8 cellular contexts compared by ENCODE assay signal in the genomic region with DNA sequence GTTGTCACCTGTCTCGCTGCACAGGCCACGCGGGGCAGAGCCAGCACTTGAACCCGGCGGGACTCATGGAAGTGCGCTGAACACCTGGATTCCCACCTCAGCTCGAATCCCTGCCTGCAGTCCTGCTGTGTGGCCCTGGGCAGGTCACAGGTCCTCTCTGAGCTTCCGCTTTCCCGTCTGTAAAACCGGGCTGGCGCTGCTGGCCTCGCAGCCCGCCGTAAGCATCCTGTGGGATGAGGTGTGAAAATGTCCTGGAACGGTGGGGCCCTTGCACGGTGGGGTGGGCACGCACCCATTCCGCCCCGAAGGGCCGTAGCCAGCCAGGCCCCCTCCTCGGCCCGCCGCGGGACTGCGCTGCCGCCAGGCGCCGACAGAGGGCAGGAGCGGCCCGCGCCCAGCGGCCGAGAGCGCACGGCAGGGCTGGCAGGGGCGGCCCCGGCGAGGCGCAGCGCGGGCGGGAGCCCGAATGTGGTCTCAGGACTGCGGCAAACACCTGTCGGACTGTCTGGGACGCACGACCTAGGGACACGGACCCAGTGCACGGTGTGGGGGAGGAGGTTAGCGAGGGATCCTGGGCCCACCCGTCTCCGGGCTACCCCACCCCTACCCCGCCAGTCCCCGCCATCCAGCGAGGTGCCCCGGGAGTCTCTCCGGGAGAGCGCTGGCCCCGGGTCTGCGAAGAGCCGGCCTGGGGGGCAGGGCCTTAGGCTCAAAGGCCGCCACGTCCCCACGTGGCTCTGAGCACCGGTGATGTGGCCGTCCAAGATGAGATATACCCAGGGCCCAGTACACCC. TPM values are rescaled to one million over a fixed set of nuclear protein-coding genes. Genes with fewer than 3 reads are reported as not detected.
DNase-seq lines count a peak whose midpoint lies in the region; ATAC-seq and TF ChIP-seq lines count a peak whose summit lies in the region.

No MANE protein-coding gene starts in this region.

- H3K36me3 ChIP-seq in RWPE2 (ENCODE audit: low read depth), result no peaks in the 10 kb centered on the region
- H3K36me3 ChIP-seq in heart right ventricle, result no peaks in the 10 kb centered on the region
- no peaks in the 10 kb centered on the region for H3K36me3 ChIP-seq in sigmoid colon

- H3K4me1 ChIP-seq in RWPE2 (ENCODE audit: insufficient read depth, poor library complexity, severe bottlenecking) (peaks cover 9% of the 10 kb centered on the region), heart right ventricle (peaks cover 0 to 16% (median 7%) of the 10 kb centered on the region in 9 donors), sigmoid colon (peaks cover 0 to 9% (median 7%) of the 10 kb centered on the region in 4 donors)

- peaks cover 47% of the 10 kb centered on the region for H3K27me3 Mint-ChIP-seq in activated naive CD4-positive, alpha-beta T cell treated with anti-CD3 and anti-CD28 coated beads, Interleukin-2, amount 10 ng/mL, durations not matched to agents 7 days and 5 days

- H3K9me3 Mint-ChIP-seq in activated naive CD4-positive, alpha-beta T cell treated with anti-CD3 and anti-CD28 coated beads, Interleukin-2, amount 10 ng/mL, durations not matched to agents 7 days and 5 days, result no peaks in the 10 kb centered on the region

- no peaks in the 10 kb centered on the region for H3K4me1 Mint-ChIP-seq in activated naive CD4-positive, alpha-beta T cell treated with anti-CD3 and anti-CD28 coated beads, Interleukin-2, amount 10 ng/mL, durations not matched to agents 7 days and 5 days

- TF ChIP-seq POLR2A in sigmoid colon (IDR thresholded peaks at IDR 0.05), result no peak

- 9 to 10% methylated on average over 66 of the region's 66 CpGs for WGBS in heart right ventricle, 2 donors
- WGBS in sigmoid colon, 2 donors, result 10 to 11% methylated on average over 66 of the region's 66 CpGs

- H3K9me3 ChIP-seq in RWPE2 (ENCODE audit: severe bottlenecking) (no peaks in the 10 kb centered on the region), heart right ventricle (no peaks in the 10 kb centered on the region), sigmoid colon (no peaks in the 10 kb centered on the region)

- no peak for TF ChIP-seq EP300 in sigmoid colon (IDR thresholded peaks at IDR 0.05)

- ATAC-seq in HG03135 (IDR thresholded peaks at IDR 0.05; ENCODE audit: unreplicated experiment), result peak; percentile 63
- ATAC-seq in RWPE2 (ENCODE audit: low read depth), result peak; percentile 67
- ATAC-seq in heart right ventricle, result peak; percentile 76 to 93 (median 86)

- H3K4me3 ChIP-seq in RWPE2 (ENCODE audit: severe bottlenecking) (no peak overlapping the region), heart right ventricle (peak overlapping the region in 9 of 10 donors; percentile 8 to 46 (median 35)), sigmoid colon (peak overlapping the region in 2 of 4 donors; percentile 28 to 32)

- H3K27me3 ChIP-seq in RWPE2 (ENCODE audit: insufficient read depth, poor library complexity, severe bottlenecking) (no peaks in the 10 kb centered on the region), heart right ventricle (peaks cover 0 to 32% (median 19%) of the 10 kb centered on the region in 7 donors), sigmoid colon (peaks cover 0 to 53% (median 34%) of the 10 kb centered on the region in 3 donors)

- peak; percentile 61 for DNase-seq in NCI-H82 (lab: John Stamatoyannopoulos, UW)
- DNase-seq in NCI-H82 treated with DMSO at 0.1 percent for 48 hours (lab: John Stamatoyannopoulos, UW; ENCODE audit: unreplicated experiment), result no peak
- DNase-seq in RWPE2 (ENCODE audit: low spot score), result no peak
- DNase-seq in activated naive CD4-positive, alpha-beta T cell treated with anti-CD3 and anti-CD28 coated beads, Interleukin-2, amount 10 ng/mL, durations not matched to agents 7 days and 5 days, result peak; percentile 57
- peak in 1 of 2 donors; percentile 56 for DNase-seq in heart right ventricle
- DNase-seq in sigmoid colon, result no peak
- no peak for DNase-seq in mesenteric fat pad (ENCODE audit: low spot score)

- no peak overlapping the region for H3K27ac Mint-ChIP-seq in activated naive CD4-positive, alpha-beta T cell treated with anti-CD3 and anti-CD28 coated beads, Interleukin-2, amount 10 ng/mL, durations not matched to agents 7 days and 5 days

- CTCF ChIA-PET in activated naive CD4-positive, alpha-beta T cell treated with anti-CD3 and anti-CD28 coated beads, Interleukin-2, amount 10 ng/mL, durations not matched to agents 7 days and 5 days (lab: Charles Lee), result interaction anchor here (0.7 to 4.4 kb wide), 14 partner anchors 10 to 182 kb away, joined by 3 to 62 read pairs (median 4); no protein-coding TSS in a partner anchor

- H3K4me3 Mint-ChIP-seq in activated naive CD4-positive, alpha-beta T cell treated with anti-CD3 and anti-CD28 coated beads, Interleukin-2, amount 10 ng/mL, durations not matched to agents 7 days and 5 days, result no peak overlapping the region

- peak; percentile 95 for TF ChIP-seq CTCF in RWPE2 (IDR thresholded peaks at IDR 0.05; ENCODE audit: poor library complexity, severe bottlenecking)
- TF ChIP-seq CTCF in heart right ventricle (IDR thresholded peaks at IDR 0.05), result peak; percentile 69 to 98 (median 88)
- TF ChIP-seq CTCF in sigmoid colon (IDR thresholded peaks at IDR 0.05), result peak; percentile 36 to 94 (median 54)

- intact Hi-C loops in heart right ventricle (cut with DNase I) (loop anchor here (1.0 to 10.0 kb wide), 12 partner anchors 51 to 332 kb away; no protein-coding TSS in a partner anchor), sigmoid colon (cut with DNase I) (loop anchor here (1.0 kb wide), 2 partner anchors 72 to 181 kb away; no protein-coding TSS in a partner anchor)

- no peaks in the 10 kb centered on the region for H3K36me3 Mint-ChIP-seq in activated naive CD4-positive, alpha-beta T cell treated with anti-CD3 and anti-CD28 coated beads, Interleukin-2, amount 10 ng/mL, durations not matched to agents 7 days and 5 days

- H3K27ac ChIP-seq in RWPE2 (ENCODE audit: poor library complexity, severe bottlenecking) (no peak overlapping the region), heart right ventricle (no peak overlapping the region), sigmoid colon (no peak overlapping the region)

RNA-seq across cellular contexts. Expression of gene DNAJB8, which starts 40.4 kb away (rescaled TPM):
- not detected for total RNA-seq in heart right ventricle
- not detected for polyA plus RNA-seq in heart right ventricle
- not detected for total RNA-seq in sigmoid colon
- not detected for polyA plus RNA-seq in sigmoid colon
- total RNA-seq in mesenteric fat pad, result not detected

Comparison
In these comparisons a context has a peak if more than half of its experiments do, and no peak if none do; other contexts are left out.
1. DNase-seq: peak in NCI-H82 (single experiment) and activated naive CD4-positive, alpha-beta T cell treated with anti-CD3 and anti-CD28 coated beads, Interleukin-2, amount 10 ng/mL, durations not matched to agents 7 days and 5 days (single experiment); none in NCI-H82 treated with DMSO at 0.1 percent for 48 hours (single experiment), RWPE2 (single experiment), sigmoid colon (single experiment) and mesenteric fat pad (single experiment).
2. Peak in every context shown above with its lines, with median percentiles within 50 percentile points of each other: ATAC-seq and CTCF ChIP-seq.